Comparison of ENCODE assay signal across 9 cellular contexts in the genomic region with DNA sequence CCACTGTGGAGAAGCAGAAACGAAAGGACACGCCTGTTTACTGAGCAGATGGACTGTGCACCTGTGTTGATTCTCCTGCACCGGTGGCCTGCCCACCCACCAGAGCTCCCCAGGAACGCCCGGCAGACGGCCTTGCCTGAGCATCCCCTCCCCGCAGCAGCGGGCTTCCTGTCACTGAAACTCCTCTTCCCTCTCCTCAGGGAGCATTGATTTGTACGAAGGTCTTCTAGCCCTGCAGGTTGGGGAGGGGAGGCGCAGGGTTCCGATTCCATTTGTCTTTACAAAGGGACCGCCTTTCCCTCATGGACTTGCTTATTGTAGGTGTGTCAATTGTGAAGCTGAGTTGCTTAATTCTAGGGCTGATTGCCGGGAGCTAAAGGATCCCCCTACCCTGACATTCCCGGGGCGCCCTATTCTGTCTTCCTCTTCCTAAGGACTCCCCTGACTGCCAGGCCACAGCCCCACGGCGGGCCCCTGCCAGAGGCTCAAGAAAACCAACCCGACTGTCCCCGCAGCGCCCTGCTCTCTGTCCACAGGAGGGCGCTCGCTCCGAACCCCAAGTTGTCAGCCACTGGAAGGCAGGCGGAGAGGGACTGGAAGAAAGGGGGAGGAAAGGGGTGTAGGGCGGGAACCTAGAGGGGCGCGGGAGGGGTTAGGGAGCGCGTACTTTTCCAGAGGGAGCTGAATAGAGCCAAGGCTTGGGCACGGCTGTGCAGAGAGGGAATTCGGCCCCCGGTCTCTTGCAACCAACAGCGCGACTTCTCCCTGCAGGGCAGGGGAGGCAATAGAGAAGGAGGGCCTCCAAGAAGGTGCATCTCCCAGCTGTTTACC. TPM values are rescaled to one million over a fixed set of nuclear protein-coding genes. Genes with fewer than 3 reads are reported as not detected.
A peak's percentile ranks its signal among the peaks of the same experiment; 100 is the strongest.
DNase-seq lines count a peak whose midpoint lies in the region; ATAC-seq and TF ChIP-seq lines count a peak whose summit lies in the region.
"Had no signal": no experiment of that assay in that cellular context is flagged by ENCODE, and none has a peak within 500 bp of the region (broad histone marks: within the 10 kb centered on the region; RNA-seq: fewer than 3 reads in every experiment).

No MANE protein-coding gene starts in this region.

- 0 out of 2 replicates have a peak, but pooled peaks have one; percentile 9 for TF ChIP-seq RAD21 in SK-N-SH (IDR thresholded peaks at IDR 0.05; ENCODE audit: low read length)

- H3K4me1 ChIP-seq in SK-N-SH (ENCODE audit: control insufficient read depth in 1 of 2, insufficient read depth in 2 of 2, low read depth in 1 of 2, low read length in 1 of 2) = peaks cover 24 to 31% of the 10 kb centered on the region in 2 experiments; a peak in 3 of 4 replicates
- peaks cover 3% of the 10 kb centered on the region for H3K4me1 ChIP-seq in neuron (ENCODE audit: insufficient read depth, low read length)
- peaks cover 4 to 45% (median 39%) of the 10 kb centered on the region in 5 donors for H3K4me1 ChIP-seq in subcutaneous abdominal adipose tissue (ENCODE audit: control insufficient read depth in 5 of 5, insufficient read depth in 5 of 5, low read length in 5 of 5)

- H3K79me2 ChIP-seq in SK-N-SH (ENCODE audit: insufficient read depth) = peaks cover 30% of the 10 kb centered on the region

- peak overlapping the region; percentile 90 for H3K4me3 Mint-ChIP-seq in activated naive CD4-positive, alpha-beta T cell treated with anti-CD3 and anti-CD28 coated beads, Interleukin-2, amount 50 U/mL, for 24 hours

- H3K27me3 Mint-ChIP-seq in activated naive CD4-positive, alpha-beta T cell treated with anti-CD3 and anti-CD28 coated beads, Interleukin-2, amount 50 U/mL, for 24 hours = no peaks in the 10 kb centered on the region

- no peaks in the 10 kb centered on the region for H3K9me3 ChIP-seq in SK-N-SH
- no peaks in the 10 kb centered on the region for H3K9me3 ChIP-seq in neuron (ENCODE audit: low read length)
- H3K9me3 ChIP-seq in subcutaneous abdominal adipose tissue (ENCODE audit: control insufficient read depth in 5 of 5, low read length in 5 of 5) = no peaks in the 10 kb centered on the region

- peaks cover 51% of the 10 kb centered on the region for H3F3A ChIP-seq in SK-N-SH (replicated peaks; ENCODE audit: insufficient read depth)

- peak overlapping the region; percentile 95 for H3K27ac Mint-ChIP-seq in activated naive CD4-positive, alpha-beta T cell treated with anti-CD3 and anti-CD28 coated beads, Interleukin-2, amount 50 U/mL, for 24 hours

- H4K20me1 ChIP-seq in SK-N-SH (ENCODE audit: insufficient read depth) = peaks cover 4% of the 10 kb centered on the region; the same call in 1 of the 2 replicates

- H3K9me2 ChIP-seq in SK-N-SH = no peaks in the 10 kb centered on the region

- H3K9ac ChIP-seq in SK-N-SH = peak overlapping the region; percentile 98
- H3K9ac ChIP-seq in subcutaneous abdominal adipose tissue (ENCODE audit: low read length in 5 of 5) = peak overlapping the region; percentile 55 to 99 (median 77)

- ATAC-seq in HG03045 (IDR thresholded peaks at IDR 0.05; ENCODE audit: unreplicated experiment) = no peak

- peak overlapping the region; percentile 95 for H3K4me2 ChIP-seq in SK-N-SH

- peaks cover 62% of the 10 kb centered on the region for H3K4me1 Mint-ChIP-seq in activated naive CD4-positive, alpha-beta T cell treated with anti-CD3 and anti-CD28 coated beads, Interleukin-2, amount 50 U/mL, for 24 hours

- H3K4me3 ChIP-seq in SK-N-SH (ENCODE audit: low read depth in 2 of 2, low read length in 1 of 2) = peak overlapping the region in 1 of 2 experiments; percentile 79; a peak in 3 of 4 replicates
- H3K4me3 ChIP-seq in neuron (ENCODE audit: low read length) = no peak overlapping the region
- peak overlapping the region; percentile 76 to 100 (median 89) for H3K4me3 ChIP-seq in subcutaneous abdominal adipose tissue (ENCODE audit: low read depth in 1 of 5, low read length in 5 of 5)
- H3K4me3 ChIP-seq: SK-N-MC had no signal

- peak; percentile 62 for TF ChIP-seq CTCF in SK-N-SH (IDR thresholded peaks at IDR 0.05)

- no peak for TF ChIP-seq EP300 in SK-N-SH (IDR thresholded peaks at IDR 0.05; ENCODE audit: borderline replicate concordance in 1 of 2, low read depth in 1 of 2, low read length in 1 of 2)

- H2AFZ ChIP-seq in SK-N-SH (ENCODE audit: low read depth) = no peak overlapping the region
- peak overlapping the region; percentile 41 for H2AFZ ChIP-seq in neuron (ENCODE audit: low read depth, low read length)

- peak; percentile 82 for DNase-seq in D341Med (ENCODE audit: low spot score)
- DNase-seq in LoVo (ENCODE audit: low spot score) = peak; percentile 60
- DNase-seq in SK-N-SH = no peak
- peak; percentile 73 for DNase-seq in germinal center (ENCODE audit: low spot score)

- CTCF ChIA-PET in SK-N-SH (lab: Yijun Ruan, JAX) = interaction anchor here (1.0 to 8.4 kb wide), 9 partner anchors 9 to 240 kb away, joined by 3 to 45 read pairs (median 4); no protein-coding TSS in a partner anchor

- peaks cover 4 to 17% of the 10 kb centered on the region in 2 experiments for H3K36me3 ChIP-seq in SK-N-SH (replicated peaks in 1 of 2; ENCODE audit: control insufficient read depth in 1 of 2, insufficient read depth in 2 of 2, low read length in 1 of 2)
- H3K36me3 ChIP-seq in neuron (ENCODE audit: insufficient read depth, low read length) = no peaks in the 10 kb centered on the region
- peaks cover 0 to 10% (median 0%) of the 10 kb centered on the region in 5 donors for H3K36me3 ChIP-seq in subcutaneous abdominal adipose tissue (ENCODE audit: control insufficient read depth in 5 of 5, insufficient read depth in 5 of 5, low read length in 5 of 5)

- POLR2A ChIA-PET in SK-N-SH (lab: Yijun Ruan, JAX) = no interaction called here

- H3K9me3 Mint-ChIP-seq in activated naive CD4-positive, alpha-beta T cell treated with anti-CD3 and anti-CD28 coated beads, Interleukin-2, amount 50 U/mL, for 24 hours = no peaks in the 10 kb centered on the region

- WGBS in SK-N-SH (ENCODE audit: low lambda C conversion rate) = 73% methylated on average over 30 of the region's 34 CpGs

- H3K27me3 ChIP-seq in SK-N-SH (ENCODE audit: insufficient read depth) = no peaks in the 10 kb centered on the region
- H3K27me3 ChIP-seq in neuron (ENCODE audit: insufficient read depth, low read length) = peaks cover 44% of the 10 kb centered on the region
- no peaks in the 10 kb centered on the region for H3K27me3 ChIP-seq in subcutaneous abdominal adipose tissue (ENCODE audit: control insufficient read depth in 5 of 5, insufficient read depth in 4 of 5, low read length in 5 of 5)

- H3K36me3 Mint-ChIP-seq in activated naive CD4-positive, alpha-beta T cell treated with anti-CD3 and anti-CD28 coated beads, Interleukin-2, amount 50 U/mL, for 24 hours = peaks cover 2% of the 10 kb centered on the region

- H3K27ac ChIP-seq in SK-N-SH (ENCODE audit: low read depth in 2 of 2, low read length in 1 of 2) (peak overlapping the region; percentile 1 to 87; a peak in 3 of 4 replicates), subcutaneous abdominal adipose tissue (ENCODE audit: low read depth, low read length) (peak overlapping the region; percentile 99)
- H3K27ac ChIP-seq: SK-N-MC had no signal

TF ChIP-seq in SK-N-SH, 30 proteins besides CTCF, POLR2A, EP300 and RAD21:
- TF ChIP-seq SMC3 (IDR thresholded peaks at IDR 0.05; ENCODE audit: low read depth, low read length) (peak; percentile 11; the same call in 1 of the 2 replicates), RCOR1 (IDR thresholded peaks at IDR 0.05; ENCODE audit: low read length) (no peak)

RNA-seq across cellular contexts. Expression of a gene that starts 2.8 kb away (rescaled TPM):
- polyA plus RNA-seq in SK-N-SH (2012; rRNA removed) = 844 and 895 TPM in 2 replicates
- polyA plus RNA-seq in SK-N-SH (2012; cell fraction: cytosol; rRNA removed) = 725 and 778 TPM in 2 replicates
- 349 and 492 TPM in 2 replicates for polyA plus RNA-seq in SK-N-SH (2012; cell fraction: nucleus; rRNA removed)

RNA-seq across cellular contexts. Expression of a gene that starts 7.8 kb away (rescaled TPM):
- 0.15 TPM in 1 of 2 replicates, not detected in the other for polyA plus RNA-seq in SK-N-SH (2012; rRNA removed)
- polyA plus RNA-seq in SK-N-SH (2012; cell fraction: cytosol; rRNA removed) = 0.12 TPM in 1 of 2 replicates, not detected in the other
- not detected in 2 replicates for polyA plus RNA-seq in SK-N-SH (2012; cell fraction: nucleus; rRNA removed)

RNA-seq across cellular contexts. Expression of a gene that starts 12.6 kb away (rescaled TPM):
- polyA plus RNA-seq in SK-N-SH (2012; rRNA removed) = 24.6 and 25.4 TPM in 2 replicates
- 19.7 and 25.3 TPM in 2 replicates for polyA plus RNA-seq in SK-N-SH (2012; cell fraction: cytosol; rRNA removed)
- polyA plus RNA-seq in SK-N-SH (2012; cell fraction: nucleus; rRNA removed) = 8.0 and 9.0 TPM in 2 replicates

RNA-seq across cellular contexts. Expression of a gene that starts 16.1 kb away (rescaled TPM):
- 11.8 and 13.1 TPM in 2 replicates for polyA plus RNA-seq in SK-N-SH (2012; rRNA removed)
- 7.1 and 10.2 TPM in 2 replicates for polyA plus RNA-seq in SK-N-SH (2012; cell fraction: cytosol; rRNA removed)
- polyA plus RNA-seq in SK-N-SH (2012; cell fraction: nucleus; rRNA removed) = 5.7 and 6.0 TPM in 2 replicates

RNA-seq across cellular contexts. Expression of a gene that starts 32.7 kb away (rescaled TPM):
- polyA plus RNA-seq in SK-N-SH (2012; rRNA removed) = 27.3 and 31.4 TPM in 2 replicates
- 27.2 and 29.0 TPM in 2 replicates for polyA plus RNA-seq in SK-N-SH (2012; cell fraction: cytosol; rRNA removed)
- 13.3 and 23.8 TPM in 2 replicates for polyA plus RNA-seq in SK-N-SH (2012; cell fraction: nucleus; rRNA removed)
